17 cellular contexts compared by ENCODE assay signal in the genomic region with DNA sequence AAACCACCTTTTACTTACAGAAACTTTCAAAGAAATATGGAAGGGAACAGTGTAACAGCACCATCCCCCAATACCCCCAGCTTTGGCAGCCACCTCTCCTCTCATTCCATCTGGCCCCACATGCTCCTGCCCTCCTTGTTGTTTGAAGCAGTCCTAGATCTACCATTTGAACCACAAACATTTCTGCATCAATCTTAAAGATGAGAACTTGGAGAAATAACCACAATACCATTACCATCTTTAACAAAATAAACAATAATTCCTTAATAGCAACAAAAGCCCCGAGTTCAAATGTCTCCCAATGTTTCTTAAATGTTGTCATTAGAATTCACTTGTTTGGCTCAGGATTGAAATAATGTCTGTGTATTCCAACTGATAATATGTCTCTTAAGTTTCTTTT. TPM values are rescaled to one million over a fixed set of nuclear protein-coding genes. Genes with fewer than 3 reads are reported as not detected.
DNase-seq lines count a peak whose midpoint lies in the region; ATAC-seq and TF ChIP-seq lines count a peak whose summit lies in the region.
"Had no signal": no experiment of that assay in that cellular context is flagged by ENCODE, and none has a peak within 500 bp of the region (broad histone marks: within the 10 kb centered on the region; RNA-seq: fewer than 3 reads in every experiment).

No MANE protein-coding gene starts in this region.

- no peaks in the 10 kb centered on the region for H3K36me3 Mint-ChIP-seq in neural progenitor cell
- H3K36me3 Mint-ChIP-seq: CD4-positive, CD25-positive, alpha-beta regulatory T cell; IgD-negative memory B cell had no signal

- H3K79me1 ChIP-seq in neuronal stem cell (ENCODE audit: low read depth, low read length): no peaks in the 10 kb centered on the region

- H3K18ac ChIP-seq in neuronal stem cell (ENCODE audit: low read length): no peak overlapping the region

- H4K20me1 ChIP-seq in fibroblast of lung (ENCODE audit: control insufficient read depth, extremely low read depth, insufficient read depth, low read length) (no peaks in the 10 kb centered on the region), neural progenitor cell (ENCODE audit: low read depth) (no peaks in the 10 kb centered on the region)
- H4K20me1 ChIP-seq: BLaER1 treated with 17β-estradiol and CSF1 and Interleukin-3, amounts not matched to agents 10 nM and 100 nM had no signal

- H3K4me3 ChIP-seq in AG04450 (ENCODE audit: low read depth, low read length) (no peak overlapping the region), fibroblast of lung (replicated peaks in 1 of 4; ENCODE audit: control extremely low read depth in 1 of 4, insufficient read depth in 1 of 4, low read depth in 3 of 4, low read length in 4 of 4) (no peak overlapping the region), neuronal stem cell (ENCODE audit: low read length in 2 of 2) (no peak overlapping the region), neural progenitor cell (no peak overlapping the region)
- H3K4me3 ChIP-seq: BLaER1 treated with 17β-estradiol and CSF1 and Interleukin-3, amounts not matched to agents 10 nM and 100 nM had no signal

- no peaks in the 10 kb centered on the region for H3K79me2 ChIP-seq in fibroblast of lung (ENCODE audit: control insufficient read depth, insufficient read depth, low read length)
- no peaks in the 10 kb centered on the region for H3K79me2 ChIP-seq in neural progenitor cell (ENCODE audit: low read depth)

- H3K4me3 Mint-ChIP-seq in neural progenitor cell: no peak overlapping the region
- H3K4me3 Mint-ChIP-seq: CD4-positive, CD25-positive, alpha-beta regulatory T cell; HFFc6; IgD-negative memory B cell had no signal

- H3K27me3 ChIP-seq in AG04450 (ENCODE audit: control insufficient read depth, insufficient read depth, low read length) (peaks cover 2% of the 10 kb centered on the region), fibroblast of lung (ENCODE audit: control insufficient read depth, insufficient read depth, low read length) (no peaks in the 10 kb centered on the region), neuronal stem cell (ENCODE audit: control insufficient read depth in 3 of 3, insufficient read depth in 3 of 3, low read depth in 1 of 3, low read length in 3 of 3) (peaks cover 0 to 10% (median 0%) of the 10 kb centered on the region in 3 experiments), neural progenitor cell (no peaks in the 10 kb centered on the region)
- H3K27me3 ChIP-seq: BLaER1 treated with 17β-estradiol and CSF1 and Interleukin-3, amounts not matched to agents 10 nM and 100 nM had no signal

- CTCF ChIA-PET in AG04450 (lab: Charles Lee): no interaction called here

- no peak overlapping the region for H2AFZ ChIP-seq in fibroblast of lung (ENCODE audit: low read length)
- no peak overlapping the region for H2AFZ ChIP-seq in neuronal stem cell (ENCODE audit: low read length)
- H2AFZ ChIP-seq in neural progenitor cell (replicated peaks): no peak overlapping the region

- no peak overlapping the region for H3K4ac ChIP-seq in neuronal stem cell (ENCODE audit: low read length)

- H4K8ac ChIP-seq in neuronal stem cell (ENCODE audit: low read depth, low read length): no peak overlapping the region

- ATAC-seq in HG03565 (IDR thresholded peaks at IDR 0.05; ENCODE audit: unreplicated experiment): no peak

- H2BK12ac ChIP-seq in neuronal stem cell (ENCODE audit: low read length): no peak overlapping the region

- POLR2A ChIA-PET in AG04450 (lab: Yijun Ruan, JAX): no interaction called here

- no CpG with 5 or more reads among the region's 1 CpG for WGBS in neuronal stem cell (ENCODE audit: extremely low coverage in 2 of 2, insufficient read length in 2 of 2, insufficient replicate concordance in 1 of 2), 2 donors

- H3K14ac ChIP-seq in neuronal stem cell (ENCODE audit: low read length): no peak overlapping the region

- peaks cover 4% of the 10 kb centered on the region for H3K27me3 Mint-ChIP-seq in neural progenitor cell (ENCODE audit: insufficient read depth, low read depth)

- H3K36me3 ChIP-seq in fibroblast of lung (ENCODE audit: control insufficient read depth, insufficient read depth, low read length) (no peaks in the 10 kb centered on the region), neuronal stem cell (replicated peaks in 1 of 2; ENCODE audit: control insufficient read depth in 2 of 2, insufficient read depth in 2 of 2, low read length in 2 of 2) (no peaks in the 10 kb centered on the region), neural progenitor cell (no peaks in the 10 kb centered on the region)
- H3K36me3 ChIP-seq: BLaER1 treated with 17β-estradiol and CSF1 and Interleukin-3, amounts not matched to agents 10 nM and 100 nM had no signal

- no peak overlapping the region for H4K91ac ChIP-seq in neuronal stem cell (ENCODE audit: low read depth, low read length, poor library complexity)

- H3K4me1 ChIP-seq in fibroblast of lung (ENCODE audit: control insufficient read depth, extremely low read depth, insufficient read depth, low read length) (peaks cover 6% of the 10 kb centered on the region), neuronal stem cell (ENCODE audit: control insufficient read depth in 2 of 2, insufficient read depth in 1 of 2, low read depth in 1 of 2, low read length in 2 of 2) (peaks cover 0 to 19% of the 10 kb centered on the region in 2 donors), neural progenitor cell (peaks cover 33% of the 10 kb centered on the region)

- TF ChIP-seq CTCF in AG04450 (IDR thresholded peaks at IDR 0.05; ENCODE audit: low read depth, low read length): no peak
- no peak for TF ChIP-seq CTCF in fibroblast of lung (conservative IDR thresholded peaks at IDR 0.05 in 1 of 2, IDR thresholded peaks at IDR 0.05 in 1 of 2; ENCODE audit: low read depth in 1 of 2, low read length in 2 of 2)
- no peak for TF ChIP-seq CTCF in neural progenitor cell (IDR thresholded peaks at IDR 0.05)

- no peaks in the 10 kb centered on the region for H3K9me3 ChIP-seq in AG04450 (ENCODE audit: control insufficient read depth, insufficient read depth, low read length)
- no peaks in the 10 kb centered on the region for H3K9me3 ChIP-seq in fibroblast of lung (ENCODE audit: control insufficient read depth, insufficient read depth, low read depth, low read length)
- no peaks in the 10 kb centered on the region for H3K9me3 ChIP-seq in neuronal stem cell (replicated peaks in 1 of 2; ENCODE audit: control insufficient read depth in 2 of 2, insufficient read depth in 1 of 2, low read depth in 1 of 2, low read length in 2 of 2)
- H3K9me3 ChIP-seq in neural progenitor cell (ENCODE audit: low read depth): no peaks in the 10 kb centered on the region
- H3K9me3 ChIP-seq: BLaER1 treated with 17β-estradiol and CSF1 and Interleukin-3, amounts not matched to agents 10 nM and 100 nM had no signal

- peaks cover 30% of the 10 kb centered on the region for H3K4me1 Mint-ChIP-seq in neural progenitor cell
- H3K4me1 Mint-ChIP-seq: CD4-positive, CD25-positive, alpha-beta regulatory T cell had no signal

- H3K27ac Mint-ChIP-seq in neural progenitor cell: no peak overlapping the region
- H3K27ac Mint-ChIP-seq: CD4-positive, CD25-positive, alpha-beta regulatory T cell; HFFc6 had no signal

- peak overlapping the region; percentile 88 for H2BK15ac ChIP-seq in neuronal stem cell (ENCODE audit: low read length)

- in situ Hi-C loops in G401 (cut with HindIII; ENCODE audit: low sequenced_read_pairs): no loop called here

- H3K23ac ChIP-seq in neuronal stem cell (ENCODE audit: low read depth, low read length, poor library complexity): no peak overlapping the region

- H3K27ac ChIP-seq in AG04450 (ENCODE audit: low read depth, low read length): no peak overlapping the region
- no peak overlapping the region for H3K27ac ChIP-seq in fibroblast of lung (ENCODE audit: insufficient read depth, low read length)
- no peak overlapping the region for H3K27ac ChIP-seq in neuronal stem cell (replicated peaks; ENCODE audit: low read length)
- no peak overlapping the region for H3K27ac ChIP-seq in neural progenitor cell
- H3K27ac ChIP-seq: BLaER1 treated with 17β-estradiol and CSF1 and Interleukin-3, amounts not matched to agents 10 nM and 100 nM; KMS-11 had no signal

- DNase-seq in AG04450 (ENCODE audit: low read depth, low spot score) (peak; percentile 18), astrocyte of the hippocampus (ENCODE audit: low read depth, low spot score) (peak; percentile 53), fibroblast of lung (ENCODE audit: low read depth in 2 of 2) (peak; percentile 47 to 83), neuronal stem cell (ENCODE audit: low spot score) (no peak), neural progenitor cell (ENCODE audit: low spot score) (no peak), G401 (ENCODE audit: low spot score) (no peak)
- DNase-seq: 8988T; Calu3; CD4-positive, CD25-positive, alpha-beta regulatory T cell; DMS 273 treated with DMSO at 0.1 percent for 48 hours; HCEC 1CT; HFFc6 had no signal

- no peak overlapping the region for H2BK120ac ChIP-seq in neuronal stem cell (ENCODE audit: low read depth, low read length)

- H2BK5ac ChIP-seq in neuronal stem cell (ENCODE audit: low read length): no peak overlapping the region

- H3K4me2 ChIP-seq in fibroblast of lung (ENCODE audit: extremely low read depth, insufficient read depth, low read length): no peak overlapping the region
- no peak overlapping the region for H3K4me2 ChIP-seq in neuronal stem cell (ENCODE audit: insufficient read depth, low read length, poor library complexity, severe bottlenecking)
- no peak overlapping the region for H3K4me2 ChIP-seq in neural progenitor cell
- H3K4me2 ChIP-seq: BLaER1 treated with 17β-estradiol and CSF1 and Interleukin-3, amounts not matched to agents 10 nM and 100 nM; KMS-11 had no signal

- no peaks in the 10 kb centered on the region for H3K9me3 Mint-ChIP-seq in neural progenitor cell
- H3K9me3 Mint-ChIP-seq: HFFc6, IgD-negative memory B cell had no signal

- peaks cover 16% of the 10 kb centered on the region for H3F3A ChIP-seq in neural progenitor cell (ENCODE audit: low read depth)

- H3K9ac ChIP-seq in fibroblast of lung (ENCODE audit: insufficient read depth, low read length) (no peak overlapping the region), neuronal stem cell (ENCODE audit: low read depth, low read length, poor library complexity) (no peak overlapping the region), neural progenitor cell (no peak overlapping the region)
- H3K9ac ChIP-seq: BLaER1 treated with 17β-estradiol and CSF1 and Interleukin-3, amounts not matched to agents 10 nM and 100 nM; KMS-11 had no signal

- H2AK5ac ChIP-seq in neuronal stem cell (ENCODE audit: low read depth, low read length): no peak overlapping the region

RNA-seq across cellular contexts. Expression of a gene that starts 17.7 kb away (rescaled TPM):
- 3.0 and 3.2 TPM in 2 replicates for polyA plus RNA-seq in AG04450 (2011; rRNA removed)
- 2.0 and 2.8 TPM in 2 replicates for polyA minus RNA-seq in AG04450 (2011; rRNA and poly(A)+ RNA removed)
- total RNA-seq in fibroblast of lung: 41.0 and 43.9 TPM in 2 replicates
- polyA plus RNA-seq in fibroblast of lung: 13.3 and 15.9 TPM in 2 replicates
- 13.1 and 15.3 TPM in 2 replicates for polyA plus RNA-seq in fibroblast of lung (2012)
- 12.2 and 12.6 TPM in 2 replicates for polyA minus RNA-seq in fibroblast of lung (ENCODE audit: low replicate concordance)
- polyA plus RNA-seq in neuronal stem cell (2013, experiment 1 of 2): 0.59 TPM
- 0.62 TPM for polyA plus RNA-seq in neuronal stem cell (2013, experiment 2 of 2)
- total RNA-seq in neural progenitor cell (ENCODE audit: low replicate concordance): 0.71 and 3.2 TPM in 2 replicates
- total RNA-seq in G401 (2014; rRNA removed; shearing (Covaris generic)): not detected in 2 replicates
- total RNA-seq: Calu3; CD4-positive, CD25-positive, alpha-beta regulatory T cell; HT-29 had no signal

Comparison
In these comparisons a context has a peak if more than half of its experiments do, and no peak if none do; other contexts are left out.
1. DNase-seq: peak in AG04450 (single experiment), astrocyte of the hippocampus (single experiment) and fibroblast of lung (2 of 2); none in neuronal stem cell (single experiment), neural progenitor cell (single experiment) and G401 (single experiment).
2. RNA of a gene that starts 17.7 kb away (total RNA-seq): 41.0 to 43.9 TPM in fibroblast of lung; 0.71 to 3.2 TPM in neural progenitor cell and not detected in G401; every median in the first group is over 10 times any median in the second.